ENCODE assay signal across 11 cellular contexts in the genomic region with DNA sequence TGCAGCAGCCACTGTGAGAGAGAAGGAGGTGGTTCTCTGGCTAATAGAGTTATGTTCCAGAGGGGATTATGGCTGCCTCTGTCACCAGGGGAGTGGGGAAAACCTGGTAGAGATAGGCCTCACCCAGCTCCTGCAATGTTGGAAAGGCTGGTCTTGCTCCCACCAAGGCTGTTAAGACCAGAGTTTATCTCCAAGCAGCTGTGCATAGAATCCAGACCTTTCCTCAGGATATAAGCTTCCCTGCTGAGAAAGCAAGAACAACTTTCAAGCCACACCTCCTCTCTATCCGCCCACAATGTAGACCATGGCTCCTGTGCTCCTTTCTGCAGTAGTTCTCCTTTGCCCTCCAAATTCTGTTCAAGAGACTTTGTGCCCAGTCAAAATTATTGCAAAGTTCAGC.
"Had no signal": no experiment of that assay in that cellular context is flagged by ENCODE, and none has a peak within 500 bp of the region (broad histone marks: within the 10 kb centered on the region; RNA-seq: fewer than 3 reads in every experiment).

No MANE protein-coding gene starts in this region.

- H3K4me2 ChIP-seq: GM23338 had no signal

- H3K9ac ChIP-seq: GM23248 had no signal

- H3K9me3 ChIP-seq: HAP-1 had no signal

- FAIRE-seq: H1, H54 had no signal

- H3K27ac Mint-ChIP-seq: GM23338, H9, HFFc6 had no signal

- H3K4me3 Mint-ChIP-seq: GM23338, H9, HFFc6 had no signal

- H3K4me1 Mint-ChIP-seq: GM23338, H9 had no signal

- H3K36me3 ChIP-seq: HAP-1 had no signal

- ATAC-seq: GM23338, HCT116 had no signal

- H3K4me1 ChIP-seq: HAP-1 had no signal

- H2AFZ ChIP-seq: GM23248, GM23338 had no signal

- DNase-seq: GM23248, GOT3, H7, H9, HCEC 1CT, HFFc6 had no signal

- H3K27ac ChIP-seq: GM23248 had no signal

- H3K4me3 ChIP-seq: GM23248, GM23338, HAP-1 had no signal
